ENCODE assay signal across 16 cellular contexts in genomic region chr13:107170270-107170931, GRCh38.
"Had no signal": no experiment of that assay in that cellular context is flagged by ENCODE, and none has a peak within 500 bp of the region (broad histone marks: within the 10 kb centered on the region; RNA-seq: fewer than 3 reads in every experiment).

No MANE protein-coding gene starts in this region.

- H3K27me3 Mint-ChIP-seq: brain; central memory CD8-positive, alpha-beta T cell; dendritic cell treated with granulocyte-macrophage colony-stimulating factor and Interleukin-4, amounts not matched to agents 40 ng/mL and 50 ng/mL, for 4 days; stimulated activated naive B cell treated with anti-CD40 and anti-IgM and Interleukin-4, amounts not matched to agents 10 μg/mL and 1 μg/mL and 100 μg/mL, for 72 hours; type B pancreatic cell had no signal

- H3K4me1 ChIP-seq: psoas muscle had no signal

- H3K36me3 Mint-ChIP-seq: brain; stimulated activated naive B cell treated with anti-CD40 and anti-IgM and Interleukin-4, amounts not matched to agents 10 μg/mL and 1 μg/mL and 100 μg/mL, for 72 hours; type B pancreatic cell had no signal

- H3K27ac Mint-ChIP-seq: activated naive CD4-positive, alpha-beta T cell treated with anti-CD3 and anti-CD28 coated beads, Interleukin-2, amount 50 U/mL, for 24 hours; brain; dendritic cell treated with granulocyte-macrophage colony-stimulating factor and Interleukin-4, amounts not matched to agents 40 ng/mL and 50 ng/mL, for 4 days; nephron; stimulated activated naive B cell treated with anti-CD40 and anti-IgM and Interleukin-4, amounts not matched to agents 10 μg/mL and 1 μg/mL and 100 μg/mL, for 72 hours; type B pancreatic cell had no signal

- DNase-seq: activated CD4-positive, alpha-beta T cell treated with anti-CD3 and anti-CD28 coated beads, Interleukin-2, amount 50 U/mL, for 4 hours; activated CD4-positive, CD25-positive, alpha-beta regulatory T cell treated with anti-CD3 and anti-CD28 coated beads, Interleukin-2, amount 50 U/mL, for 72 hours; activated effector memory CD4-positive, alpha-beta T cell treated with Interleukin-2 at 50 U/mL for 16 hours; activated T-cell treated with anti-CD3 and anti-CD28 coated beads, Interleukin-2, amount 50 U/mL, for 1 hour; amniotic stem cell; erythroblast; left cardiac atrium; psoas muscle; stimulated activated CD4-positive, alpha-beta T cell treated with anti-CD3 and anti-CD28 coated beads, Interleukin-2, amount 100 ng/mL, for 24 hours; stimulated activated naive B cell treated with anti-CD40 and anti-IgM and Interleukin-4, amounts not matched to agents 10 μg/mL and 1 μg/mL and 100 μg/mL, for 72 hours had no signal

- H3K9me3 Mint-ChIP-seq: type B pancreatic cell had no signal

- H3K4me3 ChIP-seq: psoas muscle had no signal

- H3K4me1 Mint-ChIP-seq: activated naive CD4-positive, alpha-beta T cell treated with anti-CD3 and anti-CD28 coated beads, Interleukin-2, amount 50 U/mL, for 24 hours; central memory CD8-positive, alpha-beta T cell; nephron; stimulated activated naive B cell treated with anti-CD40 and anti-IgM and Interleukin-4, amounts not matched to agents 10 μg/mL and 1 μg/mL and 100 μg/mL, for 72 hours had no signal

- H3K9me3 ChIP-seq: psoas muscle had no signal

- H3K4me3 Mint-ChIP-seq: activated naive CD4-positive, alpha-beta T cell treated with anti-CD3 and anti-CD28 coated beads, Interleukin-2, amount 50 U/mL, for 24 hours; brain; central memory CD8-positive, alpha-beta T cell; dendritic cell treated with granulocyte-macrophage colony-stimulating factor and Interleukin-4, amounts not matched to agents 40 ng/mL and 50 ng/mL, for 4 days; nephron; stimulated activated naive B cell treated with anti-CD40 and anti-IgM and Interleukin-4, amounts not matched to agents 10 μg/mL and 1 μg/mL and 100 μg/mL, for 72 hours; type B pancreatic cell had no signal

- H3K27ac ChIP-seq: psoas muscle had no signal
